ENCODE assay signal across 8 cellular contexts in genomic region chr16:86510465-86511261, GRCh38. TPM values are rescaled to one million over a fixed set of nuclear protein-coding genes. Genes with fewer than 3 reads are reported as not detected.
DNase-seq lines count a peak whose midpoint lies in the region; ATAC-seq and TF ChIP-seq lines count a peak whose summit lies in the region.

FOXF1 (plus strand) TSS chr16:86510527; CDS start chr16:86510570, 43 bp downstream.

- H3K4me1 ChIP-seq in gastroesophageal sphincter, result peaks cover 0 to 41% (median 5%) of the 10 kb centered on the region in 3 donors
- no peaks in the 10 kb centered on the region for H3K4me1 ChIP-seq in rectal smooth muscle tissue (ENCODE audit: control insufficient read depth, insufficient read depth, low read length)

- H3K36me3 ChIP-seq in gastroesophageal sphincter (peaks cover 0 to 16% of the 10 kb centered on the region in 2 donors), rectal smooth muscle tissue (ENCODE audit: control insufficient read depth, insufficient read depth, low read length) (peaks cover 6% of the 10 kb centered on the region)

- peaks cover 69% of the 10 kb centered on the region for H3K27me3 Mint-ChIP-seq in T-helper 2 cell treated with Interferon-gamma antibody and Interleukin-4, amounts not matched to agents 5 μg/mL and 100 μg/mL, for 36 hours (ENCODE audit: low read depth)

- H3K4me3 ChIP-seq in GM08714 (ENCODE audit: low read length) (peak within 1 kb of the TSS; percentile 41; the same call in 1 of the 2 replicates), gastroesophageal sphincter (peak within 1 kb of the TSS; percentile 46 to 89), rectal smooth muscle tissue (ENCODE audit: low read length) (peak within 1 kb of the TSS; percentile 80)

- in situ Hi-C loops in G401 (cut with HindIII; ENCODE audit: low sequenced_read_pairs), result no loop called here

- TF ChIP-seq EP300 in gastroesophageal sphincter (IDR thresholded peaks at IDR 0.05), result no peak

- ATAC-seq in gastroesophageal sphincter (no peak), GM18870 (IDR thresholded peaks at IDR 0.05; ENCODE audit: unreplicated experiment) (no peak)

- TF ChIP-seq POLR2A in gastroesophageal sphincter (IDR thresholded peaks at IDR 0.05), result peak; percentile 92 to 98

- no peaks in the 10 kb centered on the region for H3K36me3 Mint-ChIP-seq in T-helper 2 cell treated with Interferon-gamma antibody and Interleukin-4, amounts not matched to agents 5 μg/mL and 100 μg/mL, for 36 hours (ENCODE audit: low read depth)

- peak within 1 kb of the TSS; percentile 36 for H3K27ac Mint-ChIP-seq in T-helper 2 cell treated with Interferon-gamma antibody and Interleukin-4, amounts not matched to agents 5 μg/mL and 100 μg/mL, for 36 hours

- 0% methylated on average over 1 to 28 of the region's 89 CpGs for WGBS in gastroesophageal sphincter (ENCODE audit: low coverage in 1 of 2), 2 donors

- peak within 1 kb of the TSS; percentile 66 for H3K4me3 Mint-ChIP-seq in T-helper 2 cell treated with Interferon-gamma antibody and Interleukin-4, amounts not matched to agents 5 μg/mL and 100 μg/mL, for 36 hours

- peak within 1 kb of the TSS; percentile 98 for H3K9ac ChIP-seq in rectal smooth muscle tissue (ENCODE audit: low read length)

- H3K9me3 Mint-ChIP-seq in T-helper 2 cell treated with Interferon-gamma antibody and Interleukin-4, amounts not matched to agents 5 μg/mL and 100 μg/mL, for 36 hours, result no peaks in the 10 kb centered on the region

- no peaks in the 10 kb centered on the region for H3K9me3 ChIP-seq in gastroesophageal sphincter

- H3K27me3 ChIP-seq in gastroesophageal sphincter, result peaks cover 43% of the 10 kb centered on the region
- H3K27me3 ChIP-seq in rectal smooth muscle tissue (ENCODE audit: control insufficient read depth, insufficient read depth, low read length), result peaks cover 11% of the 10 kb centered on the region

- H3K4me1 Mint-ChIP-seq in T-helper 2 cell treated with Interferon-gamma antibody and Interleukin-4, amounts not matched to agents 5 μg/mL and 100 μg/mL, for 36 hours (ENCODE audit: low read depth), result peaks cover 16% of the 10 kb centered on the region

- H3K27ac ChIP-seq in gastroesophageal sphincter (peak within 1 kb of the TSS; percentile 94 to 99 (median 98)), rectal smooth muscle tissue (ENCODE audit: low read depth, low read length) (peak within 1 kb of the TSS; percentile 99)

- peak in 1 of 4 experiments; percentile 10 for TF ChIP-seq CTCF in gastroesophageal sphincter (IDR thresholded peaks at IDR 0.05)

- no peak for DNase-seq in T-helper 2 cell treated with Interferon-gamma antibody and Interleukin-4, amounts not matched to agents 5 μg/mL and 100 μg/mL, for 36 hours (ENCODE audit: low spot score)
- DNase-seq in activated CD4-positive, CD25-positive, alpha-beta regulatory T cell treated with anti-CD3 and anti-CD28 coated beads, Interleukin-2, amount 50 U/mL, for 72 hours, result no peak
- DNase-seq in G401 (ENCODE audit: low spot score), result no peak
- no peak for DNase-seq in effector CD8-positive, alpha-beta T cell (lab: John Stamatoyannopoulos, UW)

RNA-seq across cellular contexts. Expression of gene FOXF1, which starts in this region (rescaled TPM):
- total RNA-seq in gastroesophageal sphincter, result 10 to 100 TPM; 39.7 to 81.1 (median 59.3) TPM
- 0.06 TPM in 1 of 2 replicates, not detected in the other for total RNA-seq in G401 (2014; rRNA removed; shearing (Covaris generic))

Comparison
In these comparisons a context has a peak if more than half of its experiments do, and no peak if none do; other contexts are left out.
1. RNA of gene FOXF1 (total RNA-seq): 39.7 to 81.1 TPM in gastroesophageal sphincter; 0.06 TPM in G401; every median in the first group is over 10 times any median in the second.
2. Peak in every context shown above with its lines, with median percentiles within 50 percentile points of each other: H3K4me3 ChIP-seq.